Comparison of ENCODE assay signal across 14 cellular contexts in the genomic region with DNA sequence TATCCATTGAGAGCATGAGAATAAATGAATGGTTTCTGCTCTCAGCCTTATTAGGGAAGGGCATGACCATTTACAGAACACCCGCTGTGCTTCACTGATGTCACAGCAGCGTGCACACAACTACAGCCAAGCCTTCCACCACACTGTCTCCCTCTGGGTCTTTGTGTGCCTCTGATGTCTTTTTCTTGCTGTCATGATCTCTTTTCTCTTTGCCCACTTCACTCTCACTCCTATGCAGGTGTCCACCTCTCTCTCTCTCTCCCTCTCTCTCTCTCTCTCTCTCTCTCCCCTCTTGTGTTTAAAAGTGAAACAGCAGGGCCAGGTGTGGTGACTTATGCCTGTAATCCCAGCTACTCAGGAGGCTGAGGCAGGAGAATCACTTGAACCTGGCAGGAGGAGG.
DNase-seq lines count a peak whose midpoint lies in the region; ATAC-seq and TF ChIP-seq lines count a peak whose summit lies in the region.
"Had no signal": no experiment of that assay in that cellular context is flagged by ENCODE, and none has a peak within 500 bp of the region (broad histone marks: within the 10 kb centered on the region; RNA-seq: fewer than 3 reads in every experiment).

No MANE protein-coding gene starts in this region.

- H3K79me2 ChIP-seq in mammary epithelial cell (ENCODE audit: insufficient read depth, low read length) = no peaks in the 10 kb centered on the region

- no peaks in the 10 kb centered on the region for H3K9me3 ChIP-seq in mammary epithelial cell (replicated peaks; ENCODE audit: insufficient read depth, low read length)
- no peaks in the 10 kb centered on the region for H3K9me3 ChIP-seq in Caco-2
- H3K9me3 ChIP-seq: right atrium auricular region, testis had no signal

- in situ Hi-C loops in mammary epithelial cell (cut with MboI; ENCODE audit: low sequenced_read_pairs in 2 of 2) = no loop called here

- H3K27ac ChIP-seq in mammary epithelial cell (ENCODE audit: insufficient read depth, low read depth, low read length) = no peak overlapping the region
- H3K27ac ChIP-seq: cardiac muscle cell, esophagus muscularis mucosa, right atrium auricular region, SK-N-MC, testis had no signal

- no peak overlapping the region for H2AFZ ChIP-seq in mammary epithelial cell (ENCODE audit: low read depth, low read length)

- POLR2A ChIA-PET in Caco-2 (lab: Charles Lee) = no interaction called here

- BruUV-seq in mammary epithelial cell (replicated peaks; lab: Mats Ljungman, UMichigan) (no TSS peak), Caco-2 (replicated peaks; lab: Mats Ljungman, UMichigan) (no TSS peak)

- intact Hi-C loops in mammary epithelial cell (cut with micrococcal nuclease) (no loop called here), Caco-2 (cut with micrococcal nuclease; ENCODE audit: unreplicated experiment) (no loop called here)

- H3K4me3 Mint-ChIP-seq in Caco-2 (ENCODE audit: unreplicated experiment) = no peak overlapping the region

- CTCF ChIA-PET in mammary epithelial cell (lab: Charles Lee; ENCODE audit: low non-redundant PET) (interaction anchor here (0.6 kb wide), 1 partner anchor 9 kb away, joined by 8 read pairs; no protein-coding TSS in a partner anchor), Caco-2 (lab: Charles Lee) (interaction anchor here (0.8 kb wide), 1 partner anchor 60 kb away, joined by 3 read pairs; no protein-coding TSS in a partner anchor)

- H3K27ac Mint-ChIP-seq in Caco-2 (ENCODE audit: unreplicated experiment) = no peak overlapping the region

- WGBS in mammary epithelial cell (ENCODE audit: low coverage, missing lambda C conversion rate) = 100% methylated on average over 2 of the region's 2 CpGs

- H3K27me3 ChIP-seq in mammary epithelial cell (ENCODE audit: insufficient read depth, low read length) (no peaks in the 10 kb centered on the region), Caco-2 (replicated peaks; ENCODE audit: control insufficient read depth, insufficient read depth, low read length) (no peaks in the 10 kb centered on the region)
- H3K27me3 ChIP-seq: cardiac muscle cell, esophagus muscularis mucosa, right atrium auricular region, testis had no signal

- DNase-seq in NCI-H1417 (lab: John Stamatoyannopoulos, UW) (peak in 2 of 3 experiments; percentile 15 to 58), NCI-H1417 treated with DMSO at 0.1 percent for 48 hours (lab: John Stamatoyannopoulos, UW) (no peak), NCI-H2029 (lab: John Stamatoyannopoulos, UW) (peak; percentile 39), mammary epithelial cell (peak; percentile 27), retina (peak; percentile 34), Caco-2 (no peak)
- DNase-seq: NCI-H2081 treated with DMSO at 0.1 percent for 48 hours, testis had no signal

- no peaks in the 10 kb centered on the region for H3K27me3 Mint-ChIP-seq in Caco-2 (ENCODE audit: insufficient read depth, unreplicated experiment)

- ATAC-seq in GM21423 (IDR thresholded peaks at IDR 0.05; ENCODE audit: unreplicated experiment) (no peak), HG03432 (IDR thresholded peaks at IDR 0.05; ENCODE audit: unreplicated experiment) (no peak)

- H4K20me1 ChIP-seq in mammary epithelial cell (ENCODE audit: insufficient read depth, low read length) = no peaks in the 10 kb centered on the region

- H3K4me3 ChIP-seq in mammary epithelial cell (replicated peaks in 1 of 3; ENCODE audit: insufficient read depth in 1 of 3, low read depth in 2 of 3, low read length in 3 of 3) = no peak overlapping the region
- no peak overlapping the region for H3K4me3 ChIP-seq in Caco-2 (ENCODE audit: low read depth, low read length)
- H3K4me3 ChIP-seq: cardiac muscle cell, esophagus muscularis mucosa, right atrium auricular region, SK-N-MC, testis had no signal

- peak in 1 of 2 donors; percentile 28 for TF ChIP-seq CTCF in mammary epithelial cell (conservative IDR thresholded peaks at IDR 0.05 in 1 of 2, IDR thresholded peaks at IDR 0.05 in 1 of 2; ENCODE audit: extremely low read depth in 1 of 2, insufficient read depth in 1 of 2, low read depth in 1 of 2, low read length in 2 of 2)
- TF ChIP-seq CTCF in Caco-2 (IDR thresholded peaks at IDR 0.05; ENCODE audit: insufficient read depth in 1 of 2, low read depth in 1 of 2, low read length in 1 of 2, severe bottlenecking in 1 of 2, unreplicated experiment in 1 of 2) = no peak

- no peaks in the 10 kb centered on the region for H3K36me3 Mint-ChIP-seq in Caco-2 (ENCODE audit: insufficient read depth, unreplicated experiment)

- H3K36me3 ChIP-seq in mammary epithelial cell (ENCODE audit: insufficient read depth, low read length) = no peaks in the 10 kb centered on the region
- H3K36me3 ChIP-seq in Caco-2 (ENCODE audit: control insufficient read depth, insufficient read depth, low read length) = no peaks in the 10 kb centered on the region
- H3K36me3 ChIP-seq: cardiac muscle cell, esophagus muscularis mucosa, right atrium auricular region had no signal

- H3K4me1 ChIP-seq in mammary epithelial cell (ENCODE audit: insufficient read depth, low read length) = peaks cover 31% of the 10 kb centered on the region
- no peaks in the 10 kb centered on the region for H3K4me1 ChIP-seq in Caco-2

- H3K9ac ChIP-seq in mammary epithelial cell (ENCODE audit: insufficient read depth, low read length) = no peak overlapping the region

- H3K9me3 Mint-ChIP-seq in Caco-2 (ENCODE audit: unreplicated experiment) = no peaks in the 10 kb centered on the region

- no peaks in the 10 kb centered on the region for H3K4me1 Mint-ChIP-seq in Caco-2 (ENCODE audit: low read depth, unreplicated experiment)

- dilution Hi-C loops in mammary epithelial cell (cut with HindIII; ENCODE audit: low sequenced_read_pairs) = no loop called here

- H3K4me2 ChIP-seq in mammary epithelial cell (ENCODE audit: insufficient read depth, low read depth, low read length) = no peak overlapping the region

Comparison
In these comparisons a context has a peak if more than half of its experiments do, and no peak if none do; other contexts are left out.
1. DNase-seq: peak in NCI-H1417 (2 of 3), NCI-H2029 (single experiment), mammary epithelial cell (single experiment) and retina (single experiment); none in NCI-H1417 treated with DMSO at 0.1 percent for 48 hours (single experiment) and Caco-2 (0 of 2).